In genomic region chr21:42089093-42089631, GRCh38 we compare ENCODE assay signal across 1 cellular context.
TF ChIP-seq lines count a peak whose summit lies in the region.

No MANE protein-coding gene starts in this region.

TF ChIP-seq in liver, 16 proteins besides CTCF, POLR2A, EP300 and RAD21:
- TF ChIP-seq RXRA (IDR thresholded peaks at IDR 0.05) (peak; percentile 12 to 53), MAX (IDR thresholded peaks at IDR 0.05) (peak; percentile 42), JUND (IDR thresholded peaks at IDR 0.05) (no peak), HNF4A (conservative IDR thresholded peaks at IDR 0.05) (peak; percentile 49 to 76), TAF1 (conservative IDR thresholded peaks at IDR 0.05) (no peak), ATF3 (IDR thresholded peaks at IDR 0.05) (no peak)
